In the genomic region with DNA sequence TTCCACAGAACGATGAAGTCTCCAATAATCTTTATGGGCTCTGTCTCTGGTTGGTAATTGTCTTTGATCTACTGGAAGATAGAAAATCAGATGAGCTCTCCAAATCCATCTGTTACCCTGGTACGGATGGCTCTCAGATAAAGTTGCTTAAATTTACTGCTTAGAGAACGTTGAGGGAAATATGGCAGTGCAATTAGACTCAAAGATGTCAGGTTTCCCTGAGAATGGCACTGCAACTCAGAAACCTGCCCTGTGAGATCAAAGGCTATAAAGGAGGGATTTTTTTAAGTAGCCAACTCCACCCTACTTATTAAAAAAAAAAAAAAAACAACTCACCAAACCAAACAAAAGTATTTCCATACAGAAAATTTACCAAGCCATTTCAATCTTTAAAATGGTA, we compare ENCODE assay signal across 9 cellular contexts. TPM values are rescaled to one million over a fixed set of nuclear protein-coding genes. Genes with fewer than 3 reads are reported as not detected.
A peak's percentile ranks its signal among the peaks of the same experiment; 100 is the strongest.
DNase-seq lines count a peak whose midpoint lies in the region; ATAC-seq and TF ChIP-seq lines count a peak whose summit lies in the region.
"Had no signal": no experiment of that assay in that cellular context is flagged by ENCODE, and none has a peak within 500 bp of the region (broad histone marks: within the 10 kb centered on the region; RNA-seq: fewer than 3 reads in every experiment).

No MANE protein-coding gene starts in this region.

- H3K36me3 ChIP-seq in upper lobe of right lung: no peaks in the 10 kb centered on the region

- H3K36me3 Mint-ChIP-seq in activated T-cell treated with anti-CD3 and anti-CD28 coated beads, Interleukin-2, amount 50 U/mL, for 72 hours (ENCODE audit: insufficient read depth in 2 of 2): peaks cover 26 to 33% of the 10 kb centered on the region in 2 donors
- peaks cover 14% of the 10 kb centered on the region for H3K36me3 Mint-ChIP-seq in activated CD8-positive, alpha-beta T cell treated with anti-CD3 and anti-CD28 coated beads, Interleukin-2, amount 10 ng/mL, durations not matched to agents 7 days and 5 days (ENCODE audit: low read depth)
- H3K36me3 Mint-ChIP-seq in memory B cell: peaks cover 27% of the 10 kb centered on the region

- no peaks in the 10 kb centered on the region for H3K9me3 ChIP-seq in upper lobe of right lung
- H3K9me3 ChIP-seq: heart left ventricle had no signal

- CTCF ChIA-PET in activated CD8-positive, alpha-beta T cell treated with anti-CD3 and anti-CD28 coated beads, Interleukin-2, amount 10 ng/mL, durations not matched to agents 7 days and 5 days (lab: Charles Lee): interaction anchor here (1.7 to 17.7 kb wide), 4 partner anchors 10 to 350 kb away, joined by 3 to 484 read pairs (median 20); no protein-coding TSS in a partner anchor

- H3K4me3 ChIP-seq in upper lobe of right lung: peak overlapping the region; percentile 60

- intact Hi-C loops in upper lobe of right lung (cut with DNase I): no loop called here

- H3K27ac ChIP-seq in upper lobe of right lung: peak overlapping the region; percentile 71

- peaks cover 82% of the 10 kb centered on the region for H3K4me1 Mint-ChIP-seq in activated T-cell treated with anti-CD3 and anti-CD28 coated beads, Interleukin-2, amount 50 U/mL, for 72 hours (ENCODE audit: low read depth)
- H3K4me1 Mint-ChIP-seq in activated CD8-positive, alpha-beta T cell treated with anti-CD3 and anti-CD28 coated beads, Interleukin-2, amount 10 ng/mL, durations not matched to agents 7 days and 5 days (ENCODE audit: low read depth): peaks cover 61% of the 10 kb centered on the region
- H3K4me1 Mint-ChIP-seq in memory B cell: peaks cover 45% of the 10 kb centered on the region

- H3K4me1 ChIP-seq in upper lobe of right lung: peaks cover 47% of the 10 kb centered on the region

- peak overlapping the region; percentile 97 for H3K27ac Mint-ChIP-seq in activated T-cell treated with anti-CD3 and anti-CD28 coated beads, Interleukin-2, amount 50 U/mL, for 72 hours
- H3K27ac Mint-ChIP-seq in activated CD8-positive, alpha-beta T cell treated with anti-CD3 and anti-CD28 coated beads, Interleukin-2, amount 10 ng/mL, durations not matched to agents 7 days and 5 days: peak overlapping the region; percentile 75
- peak overlapping the region; percentile 96 for H3K27ac Mint-ChIP-seq in memory B cell

- TF ChIP-seq CTCF in upper lobe of right lung (IDR thresholded peaks at IDR 0.05): no peak

- H3K27me3 Mint-ChIP-seq in activated T-cell treated with anti-CD3 and anti-CD28 coated beads, Interleukin-2, amount 50 U/mL, for 72 hours (ENCODE audit: low read depth): no peaks in the 10 kb centered on the region
- H3K27me3 Mint-ChIP-seq in activated CD8-positive, alpha-beta T cell treated with anti-CD3 and anti-CD28 coated beads, Interleukin-2, amount 10 ng/mL, durations not matched to agents 7 days and 5 days (ENCODE audit: low read depth): no peaks in the 10 kb centered on the region
- no peaks in the 10 kb centered on the region for H3K27me3 Mint-ChIP-seq in memory B cell

- DNase-seq in activated T-cell treated with anti-CD3 and anti-CD28 coated beads, Interleukin-2, amount 50 U/mL, for 72 hours: no peak
- DNase-seq in activated T-cell treated with anti-CD3 and anti-CD28 coated beads, Interleukin-2, amount 50 U/mL, for 48 hours: no peak
- no peak for DNase-seq in activated CD8-positive, alpha-beta T cell treated with anti-CD3 and anti-CD28 coated beads, Interleukin-2, amount 10 ng/mL, durations not matched to agents 7 days and 5 days
- no peak for DNase-seq in memory B cell (ENCODE audit: low spot score in 2 of 2)
- DNase-seq in upper lobe of right lung: no peak
- no peak for DNase-seq in hepatic stellate cell (ENCODE audit: low spot score)
- no peak for DNase-seq in NCI-H1436 (lab: John Stamatoyannopoulos, UW)

- no peak for ATAC-seq in activated T-cell treated with anti-CD3 and anti-CD28 coated beads, Interleukin-2, amount 50 U/mL, for 72 hours (replicated peaks in 1 of 2)
- no peak for ATAC-seq in activated CD8-positive, alpha-beta T cell treated with anti-CD3 and anti-CD28 coated beads, Interleukin-2, amount 10 ng/mL, durations not matched to agents 7 days and 5 days
- ATAC-seq in memory B cell (ENCODE audit: low read depth) (no peak), upper lobe of right lung (no peak), HG03135 (IDR thresholded peaks at IDR 0.05; ENCODE audit: unreplicated experiment) (no peak)

- H3K27me3 ChIP-seq in upper lobe of right lung: no peaks in the 10 kb centered on the region
- H3K27me3 ChIP-seq: heart left ventricle had no signal

- H3K9me3 Mint-ChIP-seq in activated T-cell treated with anti-CD3 and anti-CD28 coated beads, Interleukin-2, amount 50 U/mL, for 72 hours: no peaks in the 10 kb centered on the region
- no peaks in the 10 kb centered on the region for H3K9me3 Mint-ChIP-seq in activated CD8-positive, alpha-beta T cell treated with anti-CD3 and anti-CD28 coated beads, Interleukin-2, amount 10 ng/mL, durations not matched to agents 7 days and 5 days (ENCODE audit: insufficient read depth)
- H3K9me3 Mint-ChIP-seq in memory B cell: no peaks in the 10 kb centered on the region

- POLR2A ChIA-PET in activated CD8-positive, alpha-beta T cell treated with anti-CD3 and anti-CD28 coated beads, Interleukin-2, amount 10 ng/mL, durations not matched to agents 7 days and 5 days (lab: Charles Lee): interaction anchor here (3.3 to 3.5 kb wide), 3 partner anchors 10 to 28 kb away, joined by 17 to 25 read pairs (median 23); no protein-coding TSS in a partner anchor

- H3K4me3 Mint-ChIP-seq in activated T-cell treated with anti-CD3 and anti-CD28 coated beads, Interleukin-2, amount 50 U/mL, for 72 hours: peak overlapping the region; percentile 96 to 98
- H3K4me3 Mint-ChIP-seq in activated CD8-positive, alpha-beta T cell treated with anti-CD3 and anti-CD28 coated beads, Interleukin-2, amount 10 ng/mL, durations not matched to agents 7 days and 5 days: peak overlapping the region; percentile 89
- peak overlapping the region; percentile 79 for H3K4me3 Mint-ChIP-seq in memory B cell

RNA-seq across cellular contexts. Expression of a gene that starts 0.8 kb away (rescaled TPM):
- 100 to 1,000 TPM; 123 to 155 TPM for total RNA-seq in activated T-cell treated with anti-CD3 and anti-CD28 coated beads, Interleukin-2, amount 50 U/mL, for 72 hours
- total RNA-seq in activated CD8-positive, alpha-beta T cell treated with anti-CD3 and anti-CD28 coated beads, Interleukin-2, amount 10 ng/mL, durations not matched to agents 7 days and 5 days: 10 to 100 TPM; 12.9 to 14.5 TPM
- total RNA-seq in upper lobe of right lung: 23.0 TPM

RNA-seq across cellular contexts. Expression of a gene that starts 30.5 kb away (rescaled TPM):
- 10 to 100 TPM; 38.3 to 44.4 TPM for total RNA-seq in activated T-cell treated with anti-CD3 and anti-CD28 coated beads, Interleukin-2, amount 50 U/mL, for 72 hours
- 10 to 100 TPM; 28.3 to 30.4 TPM for total RNA-seq in activated CD8-positive, alpha-beta T cell treated with anti-CD3 and anti-CD28 coated beads, Interleukin-2, amount 10 ng/mL, durations not matched to agents 7 days and 5 days
- 44.1 TPM for total RNA-seq in upper lobe of right lung
